20 cellular contexts compared by ENCODE assay signal in genomic region chr20:57980526-57980925, GRCh38.
A peak's percentile ranks its signal among the peaks of the same experiment; 100 is the strongest.
DNase-seq lines count a peak whose midpoint lies in the region; ATAC-seq and TF ChIP-seq lines count a peak whose summit lies in the region.
"Had no signal": no experiment of that assay in that cellular context is flagged by ENCODE, and none has a peak within 500 bp of the region (broad histone marks: within the 10 kb centered on the region; RNA-seq: fewer than 3 reads in every experiment).

No MANE protein-coding gene starts in this region.

- H3K27me3 Mint-ChIP-seq in endodermal cell (ENCODE audit: insufficient read depth) = no peaks in the 10 kb centered on the region
- peaks cover 35% of the 10 kb centered on the region for H3K27me3 Mint-ChIP-seq in stimulated activated memory B cell treated with anti-CD40 and anti-IgM and Interleukin-4, amounts not matched to agents 10 μg/mL and 1 μg/mL and 100 μg/mL, for 72 hours

- peaks cover 4% of the 10 kb centered on the region for H3K4me1 Mint-ChIP-seq in endodermal cell
- no peaks in the 10 kb centered on the region for H3K4me1 Mint-ChIP-seq in stimulated activated memory B cell treated with anti-CD40 and anti-IgM and Interleukin-4, amounts not matched to agents 10 μg/mL and 1 μg/mL and 100 μg/mL, for 72 hours
- H3K4me1 Mint-ChIP-seq: CD14-positive monocyte had no signal

- no peaks in the 10 kb centered on the region for H3K9me3 Mint-ChIP-seq in endodermal cell
- no peaks in the 10 kb centered on the region for H3K9me3 Mint-ChIP-seq in stimulated activated memory B cell treated with anti-CD40 and anti-IgM and Interleukin-4, amounts not matched to agents 10 μg/mL and 1 μg/mL and 100 μg/mL, for 72 hours
- H3K9me3 Mint-ChIP-seq: CD14-positive monocyte had no signal

- 60% methylated on average over 7 to 8 of the region's 8 CpGs for WGBS in endodermal cell (ENCODE audit: insufficient coverage in 1 of 2, insufficient read length in 1 of 2), 2 experiments

- no peak overlapping the region for H3K4me3 Mint-ChIP-seq in endodermal cell
- H3K4me3 Mint-ChIP-seq in stimulated activated memory B cell treated with anti-CD40 and anti-IgM and Interleukin-4, amounts not matched to agents 10 μg/mL and 1 μg/mL and 100 μg/mL, for 72 hours = no peak overlapping the region
- H3K4me3 Mint-ChIP-seq: CD14-positive monocyte had no signal

- H3K4me1 ChIP-seq in endodermal cell (ENCODE audit: control insufficient read depth, insufficient read depth, low read length) (no peaks in the 10 kb centered on the region), parathyroid adenoma (peaks cover 8% of the 10 kb centered on the region)

- H3K36me3 ChIP-seq in endodermal cell (ENCODE audit: control insufficient read depth, insufficient read depth, low read length) = no peaks in the 10 kb centered on the region
- H3K36me3 ChIP-seq in parathyroid adenoma (ENCODE audit: control insufficient read depth, insufficient read depth, low read length) = no peaks in the 10 kb centered on the region

- H3K79me2 ChIP-seq in parathyroid adenoma = no peaks in the 10 kb centered on the region

- H3K4me2 ChIP-seq in parathyroid adenoma (ENCODE audit: low read length) = no peak overlapping the region

- H3K27ac ChIP-seq in endodermal cell (ENCODE audit: low read depth, low read length) (peak overlapping the region; percentile 67), parathyroid adenoma (no peak overlapping the region)
- H3K27ac ChIP-seq: GM23248, SK-N-MC had no signal

- no peak overlapping the region for H3K9ac ChIP-seq in endodermal cell (ENCODE audit: extremely low read depth, low read length, poor library complexity, severe bottlenecking)
- no peak overlapping the region for H3K9ac ChIP-seq in parathyroid adenoma
- H3K9ac ChIP-seq: GM23248 had no signal

- no peak overlapping the region for H3K27ac Mint-ChIP-seq in endodermal cell
- H3K27ac Mint-ChIP-seq in stimulated activated memory B cell treated with anti-CD40 and anti-IgM and Interleukin-4, amounts not matched to agents 10 μg/mL and 1 μg/mL and 100 μg/mL, for 72 hours = no peak overlapping the region
- H3K27ac Mint-ChIP-seq: CD14-positive monocyte had no signal

- peak overlapping the region; percentile 50 for H2AFZ ChIP-seq in parathyroid adenoma
- H2AFZ ChIP-seq: GM23248 had no signal

- H3K9me3 ChIP-seq in endodermal cell (ENCODE audit: control insufficient read depth, low read length) (no peaks in the 10 kb centered on the region), parathyroid adenoma (ENCODE audit: control insufficient read depth, low read length) (no peaks in the 10 kb centered on the region)

- TF ChIP-seq CTCF in endodermal cell (conservative IDR thresholded peaks at IDR 0.05) (no peak), parathyroid adenoma (IDR thresholded peaks at IDR 0.05) (no peak)

- DNase-seq in EH (ENCODE audit: low read depth) (peak; percentile 44), endodermal cell (no peak)
- peak; percentile 62 for DNase-seq in Jurkat, Clone E6-1 (ENCODE audit: low read depth, low spot score)
- DNase-seq in activated T-cell treated with anti-CD3 and anti-CD28 coated beads, Interleukin-2, amount 50 U/mL, for 1 hour = no peak
- DNase-seq: ACHN, AML-193, DMS 273 treated with DMSO at 0.1 percent for 48 hours, GF-D8, GM23248, MM.1S, NCI-H1105 treated with DMSO at 0.1 percent for 48 hours, NCI-H187 treated with DMSO at 0.1 percent for 48 hours, NCI-H2171, NCI-H774 had no signal

- H3K27me3 ChIP-seq in endodermal cell (ENCODE audit: control insufficient read depth, insufficient read depth, low read length, poor library complexity, severe bottlenecking) (no peaks in the 10 kb centered on the region), parathyroid adenoma (ENCODE audit: control insufficient read depth, insufficient read depth, low read length) (no peaks in the 10 kb centered on the region)

- ATAC-seq in GM19397 (IDR thresholded peaks at IDR 0.05; ENCODE audit: unreplicated experiment) = no peak
- no peak for ATAC-seq in stimulated activated memory B cell treated with anti-CD40 and anti-IgM and Interleukin-4, amounts not matched to agents 10 μg/mL and 1 μg/mL and 100 μg/mL, for 72 hours
- ATAC-seq: Right ventricle myocardium inferior had no signal

- H3K4me3 ChIP-seq in Jurkat, Clone E6-1 (ENCODE audit: low read length) = no peak overlapping the region
- H3K4me3 ChIP-seq in endodermal cell (ENCODE audit: low read length) (no peak overlapping the region), parathyroid adenoma (ENCODE audit: low read depth, low read length) (no peak overlapping the region)
- H3K4me3 ChIP-seq: GM23248, SK-N-MC had no signal

- H3K36me3 Mint-ChIP-seq in endodermal cell (ENCODE audit: low read depth) = no peaks in the 10 kb centered on the region
- H3K36me3 Mint-ChIP-seq in stimulated activated memory B cell treated with anti-CD40 and anti-IgM and Interleukin-4, amounts not matched to agents 10 μg/mL and 1 μg/mL and 100 μg/mL, for 72 hours = no peaks in the 10 kb centered on the region
- H3K36me3 Mint-ChIP-seq: CD14-positive monocyte had no signal

Comparison
In these comparisons a context has a peak if more than half of its experiments do, and no peak if none do; other contexts are left out.
1. DNase-seq: peak in EH (single experiment) and Jurkat, Clone E6-1 (single experiment); none in endodermal cell (single experiment) and activated T-cell treated with anti-CD3 and anti-CD28 coated beads, Interleukin-2, amount 50 U/mL, for 1 hour (single experiment).